1 cellular context compared by ENCODE assay signal in the genomic region with DNA sequence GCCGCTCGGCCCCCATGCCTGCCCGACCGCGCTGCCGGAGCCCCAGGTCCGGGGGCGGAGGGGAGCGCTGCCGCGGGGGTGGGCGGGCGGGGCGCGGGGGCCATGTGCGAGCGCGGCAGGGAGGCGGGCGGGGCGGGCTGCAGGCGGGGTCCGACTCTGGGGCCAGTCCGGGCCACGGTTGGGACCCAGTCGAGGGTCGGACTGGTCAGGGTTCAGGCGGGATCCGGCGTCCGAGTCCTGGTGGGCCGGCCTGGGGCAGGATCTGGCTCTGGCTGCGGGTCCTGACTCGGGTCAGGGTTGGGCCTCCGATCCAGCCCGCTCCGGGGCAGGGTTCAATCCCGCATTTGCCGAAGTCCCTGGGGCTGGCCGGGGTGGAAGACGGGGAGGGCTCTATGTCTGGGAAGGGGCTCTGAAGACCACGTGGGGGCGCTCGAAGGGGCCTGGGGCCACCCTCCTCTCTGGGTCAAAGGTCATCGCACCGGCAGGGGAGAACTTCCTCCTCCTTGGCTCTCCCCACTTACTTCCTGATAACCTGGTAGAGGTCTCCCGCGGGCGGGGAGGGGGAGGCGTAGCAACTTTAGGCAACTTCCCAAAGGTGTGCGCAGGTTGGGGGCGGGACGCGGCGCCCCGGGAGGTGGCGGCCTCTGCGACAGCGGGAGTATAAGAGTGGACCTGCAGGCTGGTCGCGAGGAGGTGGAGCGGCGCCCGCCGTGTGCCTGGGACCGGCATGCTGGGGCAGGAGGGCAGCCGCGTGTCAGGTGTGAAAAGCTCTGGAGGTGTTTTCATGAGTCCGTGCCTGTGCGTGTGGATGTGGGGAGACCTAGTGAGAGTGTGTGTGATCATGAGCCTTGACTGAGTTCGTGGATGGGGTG.
TF ChIP-seq lines count a peak whose summit lies in the region.

No MANE protein-coding gene starts in this region.

TF ChIP-seq in SK-N-SH, 30 proteins besides CTCF, POLR2A, EP300 and RAD21 (continued from another document):
- TF ChIP-seq, protein P1, sequence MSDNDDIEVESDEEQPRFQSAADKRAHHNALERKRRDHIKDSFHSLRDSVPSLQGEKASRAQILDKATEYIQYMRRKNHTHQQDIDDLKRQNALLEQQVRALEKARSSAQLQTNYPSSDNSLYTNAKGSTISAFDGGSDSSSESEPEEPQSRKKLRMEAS (IDR thresholded peaks at IDR 0.05; ENCODE audit: low read depth), result peak; percentile 44; the same call in 1 of the 2 replicates
- TF ChIP-seq, protein P2, sequence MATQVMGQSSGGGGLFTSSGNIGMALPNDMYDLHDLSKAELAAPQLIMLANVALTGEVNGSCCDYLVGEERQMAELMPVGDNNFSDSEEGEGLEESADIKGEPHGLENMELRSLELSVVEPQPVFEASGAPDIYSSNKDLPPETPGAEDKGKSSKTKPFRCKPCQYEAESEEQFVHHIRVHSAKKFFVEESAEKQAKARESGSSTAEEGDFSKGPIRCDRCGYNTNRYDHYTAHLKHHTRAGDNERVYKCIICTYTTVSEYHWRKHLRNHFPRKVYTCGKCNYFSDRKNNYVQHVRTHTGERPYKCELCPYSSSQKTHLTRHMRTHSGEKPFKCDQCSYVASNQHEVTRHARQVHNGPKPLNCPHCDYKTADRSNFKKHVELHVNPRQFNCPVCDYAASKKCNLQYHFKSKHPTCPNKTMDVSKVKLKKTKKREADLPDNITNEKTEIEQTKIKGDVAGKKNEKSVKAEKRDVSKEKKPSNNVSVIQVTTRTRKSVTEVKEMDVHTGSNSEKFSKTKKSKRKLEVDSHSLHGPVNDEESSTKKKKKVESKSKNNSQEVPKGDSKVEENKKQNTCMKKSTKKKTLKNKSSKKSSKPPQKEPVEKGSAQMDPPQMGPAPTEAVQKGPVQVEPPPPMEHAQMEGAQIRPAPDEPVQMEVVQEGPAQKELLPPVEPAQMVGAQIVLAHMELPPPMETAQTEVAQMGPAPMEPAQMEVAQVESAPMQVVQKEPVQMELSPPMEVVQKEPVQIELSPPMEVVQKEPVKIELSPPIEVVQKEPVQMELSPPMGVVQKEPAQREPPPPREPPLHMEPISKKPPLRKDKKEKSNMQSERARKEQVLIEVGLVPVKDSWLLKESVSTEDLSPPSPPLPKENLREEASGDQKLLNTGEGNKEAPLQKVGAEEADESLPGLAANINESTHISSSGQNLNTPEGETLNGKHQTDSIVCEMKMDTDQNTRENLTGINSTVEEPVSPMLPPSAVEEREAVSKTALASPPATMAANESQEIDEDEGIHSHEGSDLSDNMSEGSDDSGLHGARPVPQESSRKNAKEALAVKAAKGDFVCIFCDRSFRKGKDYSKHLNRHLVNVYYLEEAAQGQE (IDR thresholded peaks at IDR 0.05; ENCODE audit: low read depth, low read length), result no peak
- TF ChIP-seq, protein P3, sequence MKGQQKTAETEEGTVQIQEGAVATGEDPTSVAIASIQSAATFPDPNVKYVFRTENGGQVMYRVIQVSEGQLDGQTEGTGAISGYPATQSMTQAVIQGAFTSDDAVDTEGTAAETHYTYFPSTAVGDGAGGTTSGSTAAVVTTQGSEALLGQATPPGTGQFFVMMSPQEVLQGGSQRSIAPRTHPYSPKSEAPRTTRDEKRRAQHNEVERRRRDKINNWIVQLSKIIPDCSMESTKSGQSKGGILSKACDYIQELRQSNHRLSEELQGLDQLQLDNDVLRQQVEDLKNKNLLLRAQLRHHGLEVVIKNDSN (IDR thresholded peaks at IDR 0.05; ENCODE audit: borderline replicate concordance, low read depth), result no peak
- TF ChIP-seq EZH2phosphoT487 (IDR thresholded peaks at IDR 0.05; ENCODE audit: borderline replicate concordance, low read depth) (no peak), ELF1 (IDR thresholded peaks at IDR 0.05) (no peak)
